In the genomic region with DNA sequence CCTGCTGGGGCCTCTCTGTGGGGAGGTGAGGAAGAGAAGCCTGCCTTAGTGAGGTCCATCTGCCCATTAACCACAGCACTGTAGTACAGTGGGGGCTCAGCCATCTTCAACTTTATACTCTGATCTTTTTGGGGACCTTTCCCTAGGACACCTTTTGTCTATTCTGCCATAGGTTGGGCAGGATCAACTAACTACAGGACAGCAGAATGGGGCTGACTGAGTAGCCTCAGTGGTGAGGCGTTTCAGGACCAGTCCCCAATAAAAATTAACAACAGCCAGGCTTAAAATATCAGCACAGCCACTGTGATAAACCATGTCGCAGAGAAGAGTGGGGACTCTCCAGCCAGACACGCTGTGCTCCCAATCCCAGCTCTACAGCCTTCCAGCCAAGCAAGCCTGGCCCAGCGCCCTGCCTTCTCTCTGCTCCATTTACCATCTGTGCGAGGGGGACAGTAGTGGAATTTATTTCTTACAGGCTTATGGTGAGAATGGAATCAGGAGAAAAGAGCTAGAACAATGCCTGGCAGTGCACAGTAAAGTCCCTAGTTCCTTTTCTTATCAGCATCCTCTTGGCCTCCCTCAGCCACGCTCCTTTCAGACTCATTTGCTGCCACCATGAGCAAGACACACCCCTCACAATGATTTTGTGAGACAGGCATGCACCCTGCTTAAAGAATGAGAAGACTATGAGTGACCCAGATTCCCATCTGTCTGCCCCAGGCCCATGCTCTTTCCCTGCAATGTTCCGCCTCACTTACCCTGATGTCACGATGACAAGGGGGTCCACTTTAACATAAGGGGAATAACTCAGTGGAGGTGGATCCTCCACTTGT, we compare ENCODE assay signal across 1 cellular context.
TF ChIP-seq lines count a peak whose summit lies in the region.

No MANE protein-coding gene starts in this region.

TF ChIP-seq in HepG2, 621 proteins besides CTCF, POLR2A, EP300 and RAD21 (continued from another document and continues in another):
- TF ChIP-seq, protein P1, sequence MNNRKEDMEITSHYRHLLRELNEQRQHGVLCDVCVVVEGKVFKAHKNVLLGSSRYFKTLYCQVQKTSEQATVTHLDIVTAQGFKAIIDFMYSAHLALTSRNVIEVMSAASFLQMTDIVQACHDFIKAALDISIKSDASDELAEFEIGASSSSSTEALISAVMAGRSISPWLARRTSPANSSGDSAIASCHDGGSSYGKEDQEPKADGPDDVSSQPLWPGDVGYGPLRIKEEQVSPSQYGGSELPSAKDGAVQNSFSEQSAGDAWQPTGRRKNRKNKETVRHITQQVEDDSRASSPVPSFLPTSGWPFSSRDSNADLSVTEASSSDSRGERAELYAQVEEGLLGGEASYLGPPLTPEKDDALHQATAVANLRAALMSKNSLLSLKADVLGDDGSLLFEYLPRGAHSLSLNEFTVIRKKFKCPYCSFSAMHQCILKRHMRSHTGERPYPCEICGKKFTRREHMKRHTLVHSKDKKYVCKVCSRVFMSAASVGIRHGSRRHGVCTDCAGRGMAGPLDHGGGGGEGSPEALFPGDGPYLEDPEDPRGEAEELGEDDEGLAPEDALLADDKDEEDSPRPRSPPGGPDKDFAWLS (CRISPR knock-in tag; IDR thresholded peaks at IDR 0.05; ENCODE audit: borderline replicate concordance), result no peak
- TF ChIP-seq ZMYM3 (CRISPR knock-in tag; IDR thresholded peaks at IDR 0.05) (no peak), ZNF781 (CRISPR knock-in tag; IDR thresholded peaks at IDR 0.05; ENCODE audit: borderline replicate concordance, not compliant biosample characterization) (peak; percentile 34), NFKB2 (CRISPR knock-in tag; IDR thresholded peaks at IDR 0.05; ENCODE audit: borderline replicate concordance) (no peak), ARID2 (CRISPR knock-in tag; IDR thresholded peaks at IDR 0.05; ENCODE audit: borderline replicate concordance) (no peak), ZFP90 (CRISPR knock-in tag; IDR thresholded peaks at IDR 0.05; ENCODE audit: borderline replicate concordance) (0 out of 2 replicates have a peak, but pooled peaks have one; percentile 9), ZNF790 (CRISPR knock-in tag; IDR thresholded peaks at IDR 0.05; ENCODE audit: borderline replicate concordance) (0 out of 2 replicates have a peak, but pooled peaks have one; percentile 27), ZNF883 (CRISPR knock-in tag; IDR thresholded peaks at IDR 0.05; ENCODE audit: not compliant biosample characterization) (peak; percentile 72), ZNF724P (CRISPR knock-in tag; IDR thresholded peaks at IDR 0.05; ENCODE audit: borderline replicate concordance) (0 out of 2 replicates have a peak, but pooled peaks have one; percentile 22), ZNF749 (CRISPR knock-in tag; IDR thresholded peaks at IDR 0.05; ENCODE audit: borderline replicate concordance) (no peak), NBN (conservative IDR thresholded peaks at IDR 0.05) (no peak), TAF1 (CRISPR knock-in tag; IDR thresholded peaks at IDR 0.05) (0 out of 2 replicates have a peak, but pooled peaks have one; percentile 3), PTBP1 (IDR thresholded peaks at IDR 0.05; ENCODE audit: low read depth, low read length, poor library complexity, severe bottlenecking) (no peak), ASH2L (IDR thresholded peaks at IDR 0.05; ENCODE audit: insufficient read length, low read depth, low read length) (no peak), ZNF547 (CRISPR knock-in tag; IDR thresholded peaks at IDR 0.05) (peak; percentile 62; the same call in 1 of the 2 replicates), ZBTB21 (CRISPR knock-in tag; IDR thresholded peaks at IDR 0.05) (no peak), SIX4 (CRISPR knock-in tag; IDR thresholded peaks at IDR 0.05) (no peak), JARID2 (CRISPR knock-in tag; IDR thresholded peaks at IDR 0.05; ENCODE audit: insufficient replicate concordance) (no peak), HOXA7 (CRISPR knock-in tag; IDR thresholded peaks at IDR 0.05) (no peak), MIXL1 (CRISPR knock-in tag; IDR thresholded peaks at IDR 0.05) (no peak), PAF1 (CRISPR knock-in tag; IDR thresholded peaks at IDR 0.05) (peak; percentile 81), XBP1 (CRISPR knock-in tag; IDR thresholded peaks at IDR 0.05) (no peak), PHF8 (CRISPR knock-in tag; IDR thresholded peaks at IDR 0.05) (no peak), SP2 (CRISPR knock-in tag; IDR thresholded peaks at IDR 0.05) (no peak), NFKBIZ (CRISPR knock-in tag; IDR thresholded peaks at IDR 0.05) (no peak), BHLHE40 (IDR thresholded peaks at IDR 0.05; ENCODE audit: low read length) (no peak), ZNF709 (CRISPR knock-in tag; IDR thresholded peaks at IDR 0.05) (no peak; the same call in 1 of the 2 replicates), ZNF331 (CRISPR knock-in tag; IDR thresholded peaks at IDR 0.05) (no peak), ZBTB7A (CRISPR knock-in tag; IDR thresholded peaks at IDR 0.05) (no peak), ZNF253 (CRISPR knock-in tag; IDR thresholded peaks at IDR 0.05; ENCODE audit: borderline replicate concordance) (no peak), ZNF879 (CRISPR knock-in tag; IDR thresholded peaks at IDR 0.05) (0 out of 2 replicates have a peak, but pooled peaks have one; percentile 58), ZNF350 (CRISPR knock-in tag; IDR thresholded peaks at IDR 0.05; ENCODE audit: borderline replicate concordance, low read depth) (peak; percentile 34; the same call in 1 of the 2 replicates)
- TF ChIP-seq, protein P2, sequence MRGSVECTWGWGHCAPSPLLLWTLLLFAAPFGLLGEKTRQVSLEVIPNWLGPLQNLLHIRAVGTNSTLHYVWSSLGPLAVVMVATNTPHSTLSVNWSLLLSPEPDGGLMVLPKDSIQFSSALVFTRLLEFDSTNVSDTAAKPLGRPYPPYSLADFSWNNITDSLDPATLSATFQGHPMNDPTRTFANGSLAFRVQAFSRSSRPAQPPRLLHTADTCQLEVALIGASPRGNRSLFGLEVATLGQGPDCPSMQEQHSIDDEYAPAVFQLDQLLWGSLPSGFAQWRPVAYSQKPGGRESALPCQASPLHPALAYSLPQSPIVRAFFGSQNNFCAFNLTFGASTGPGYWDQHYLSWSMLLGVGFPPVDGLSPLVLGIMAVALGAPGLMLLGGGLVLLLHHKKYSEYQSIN (CRISPR knock-in tag; IDR thresholded peaks at IDR 0.05; ENCODE audit: borderline replicate concordance), result no peak
- TF ChIP-seq, protein P3, sequence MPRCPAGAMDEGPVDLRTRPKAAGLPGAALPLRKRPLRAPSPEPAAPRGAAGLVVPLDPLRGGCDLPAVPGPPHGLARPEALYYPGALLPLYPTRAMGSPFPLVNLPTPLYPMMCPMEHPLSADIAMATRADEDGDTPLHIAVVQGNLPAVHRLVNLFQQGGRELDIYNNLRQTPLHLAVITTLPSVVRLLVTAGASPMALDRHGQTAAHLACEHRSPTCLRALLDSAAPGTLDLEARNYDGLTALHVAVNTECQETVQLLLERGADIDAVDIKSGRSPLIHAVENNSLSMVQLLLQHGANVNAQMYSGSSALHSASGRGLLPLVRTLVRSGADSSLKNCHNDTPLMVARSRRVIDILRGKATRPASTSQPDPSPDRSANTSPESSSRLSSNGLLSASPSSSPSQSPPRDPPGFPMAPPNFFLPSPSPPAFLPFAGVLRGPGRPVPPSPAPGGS (CRISPR knock-in tag; IDR thresholded peaks at IDR 0.05), result peak; percentile 75; the same call in 1 of the 2 replicates
- TF ChIP-seq, protein P4, sequence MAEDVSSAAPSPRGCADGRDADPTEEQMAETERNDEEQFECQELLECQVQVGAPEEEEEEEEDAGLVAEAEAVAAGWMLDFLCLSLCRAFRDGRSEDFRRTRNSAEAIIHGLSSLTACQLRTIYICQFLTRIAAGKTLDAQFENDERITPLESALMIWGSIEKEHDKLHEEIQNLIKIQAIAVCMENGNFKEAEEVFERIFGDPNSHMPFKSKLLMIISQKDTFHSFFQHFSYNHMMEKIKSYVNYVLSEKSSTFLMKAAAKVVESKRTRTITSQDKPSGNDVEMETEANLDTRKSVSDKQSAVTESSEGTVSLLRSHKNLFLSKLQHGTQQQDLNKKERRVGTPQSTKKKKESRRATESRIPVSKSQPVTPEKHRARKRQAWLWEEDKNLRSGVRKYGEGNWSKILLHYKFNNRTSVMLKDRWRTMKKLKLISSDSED (CRISPR knock-in tag; IDR thresholded peaks at IDR 0.05), result no peak
- TF ChIP-seq, protein P5, sequence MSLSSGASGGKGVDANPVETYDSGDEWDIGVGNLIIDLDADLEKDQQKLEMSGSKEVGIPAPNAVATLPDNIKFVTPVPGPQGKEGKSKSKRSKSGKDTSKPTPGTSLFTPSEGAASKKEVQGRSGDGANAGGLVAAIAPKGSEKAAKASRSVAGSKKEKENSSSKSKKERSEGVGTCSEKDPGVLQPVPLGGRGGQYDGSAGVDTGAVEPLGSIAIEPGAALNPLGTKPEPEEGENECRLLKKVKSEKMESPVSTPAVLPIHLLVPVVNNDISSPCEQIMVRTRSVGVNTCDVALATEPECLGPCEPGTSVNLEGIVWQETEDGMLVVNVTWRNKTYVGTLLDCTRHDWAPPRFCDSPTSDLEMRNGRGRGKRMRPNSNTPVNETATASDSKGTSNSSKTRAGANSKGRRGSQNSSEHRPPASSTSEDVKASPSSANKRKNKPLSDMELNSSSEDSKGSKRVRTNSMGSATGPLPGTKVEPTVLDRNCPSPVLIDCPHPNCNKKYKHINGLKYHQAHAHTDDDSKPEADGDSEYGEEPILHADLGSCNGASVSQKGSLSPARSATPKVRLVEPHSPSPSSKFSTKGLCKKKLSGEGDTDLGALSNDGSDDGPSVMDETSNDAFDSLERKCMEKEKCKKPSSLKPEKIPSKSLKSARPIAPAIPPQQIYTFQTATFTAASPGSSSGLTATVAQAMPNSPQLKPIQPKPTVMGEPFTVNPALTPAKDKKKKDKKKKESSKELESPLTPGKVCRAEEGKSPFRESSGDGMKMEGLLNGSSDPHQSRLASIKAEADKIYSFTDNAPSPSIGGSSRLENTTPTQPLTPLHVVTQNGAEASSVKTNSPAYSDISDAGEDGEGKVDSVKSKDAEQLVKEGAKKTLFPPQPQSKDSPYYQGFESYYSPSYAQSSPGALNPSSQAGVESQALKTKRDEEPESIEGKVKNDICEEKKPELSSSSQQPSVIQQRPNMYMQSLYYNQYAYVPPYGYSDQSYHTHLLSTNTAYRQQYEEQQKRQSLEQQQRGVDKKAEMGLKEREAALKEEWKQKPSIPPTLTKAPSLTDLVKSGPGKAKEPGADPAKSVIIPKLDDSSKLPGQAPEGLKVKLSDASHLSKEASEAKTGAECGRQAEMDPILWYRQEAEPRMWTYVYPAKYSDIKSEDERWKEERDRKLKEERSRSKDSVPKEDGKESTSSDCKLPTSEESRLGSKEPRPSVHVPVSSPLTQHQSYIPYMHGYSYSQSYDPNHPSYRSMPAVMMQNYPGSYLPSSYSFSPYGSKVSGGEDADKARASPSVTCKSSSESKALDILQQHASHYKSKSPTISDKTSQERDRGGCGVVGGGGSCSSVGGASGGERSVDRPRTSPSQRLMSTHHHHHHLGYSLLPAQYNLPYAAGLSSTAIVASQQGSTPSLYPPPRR (CRISPR knock-in tag; IDR thresholded peaks at IDR 0.05; ENCODE audit: borderline replicate concordance), result peak; percentile 22; the same call in 1 of the 2 replicates
- TF ChIP-seq, protein P6, sequence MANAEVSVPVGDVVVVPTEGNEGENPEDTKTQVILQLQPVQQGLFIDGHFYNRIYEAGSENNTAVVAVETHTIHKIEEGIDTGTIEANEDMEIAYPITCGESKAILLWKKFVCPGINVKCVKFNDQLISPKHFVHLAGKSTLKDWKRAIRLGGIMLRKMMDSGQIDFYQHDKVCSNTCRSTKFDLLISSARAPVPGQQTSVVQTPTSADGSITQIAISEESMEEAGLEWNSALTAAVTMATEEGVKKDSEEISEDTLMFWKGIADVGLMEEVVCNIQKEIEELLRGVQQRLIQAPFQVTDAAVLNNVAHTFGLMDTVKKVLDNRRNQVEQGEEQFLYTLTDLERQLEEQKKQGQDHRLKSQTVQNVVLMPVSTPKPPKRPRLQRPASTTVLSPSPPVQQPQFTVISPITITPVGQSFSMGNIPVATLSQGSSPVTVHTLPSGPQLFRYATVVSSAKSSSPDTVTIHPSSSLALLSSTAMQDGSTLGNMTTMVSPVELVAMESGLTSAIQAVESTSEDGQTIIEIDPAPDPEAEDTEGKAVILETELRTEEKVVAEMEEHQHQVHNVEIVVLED (CRISPR knock-in tag; IDR thresholded peaks at IDR 0.05; ENCODE audit: borderline replicate concordance), result peak; percentile 31; the same call in 1 of the 2 replicates
- TF ChIP-seq, protein P7, sequence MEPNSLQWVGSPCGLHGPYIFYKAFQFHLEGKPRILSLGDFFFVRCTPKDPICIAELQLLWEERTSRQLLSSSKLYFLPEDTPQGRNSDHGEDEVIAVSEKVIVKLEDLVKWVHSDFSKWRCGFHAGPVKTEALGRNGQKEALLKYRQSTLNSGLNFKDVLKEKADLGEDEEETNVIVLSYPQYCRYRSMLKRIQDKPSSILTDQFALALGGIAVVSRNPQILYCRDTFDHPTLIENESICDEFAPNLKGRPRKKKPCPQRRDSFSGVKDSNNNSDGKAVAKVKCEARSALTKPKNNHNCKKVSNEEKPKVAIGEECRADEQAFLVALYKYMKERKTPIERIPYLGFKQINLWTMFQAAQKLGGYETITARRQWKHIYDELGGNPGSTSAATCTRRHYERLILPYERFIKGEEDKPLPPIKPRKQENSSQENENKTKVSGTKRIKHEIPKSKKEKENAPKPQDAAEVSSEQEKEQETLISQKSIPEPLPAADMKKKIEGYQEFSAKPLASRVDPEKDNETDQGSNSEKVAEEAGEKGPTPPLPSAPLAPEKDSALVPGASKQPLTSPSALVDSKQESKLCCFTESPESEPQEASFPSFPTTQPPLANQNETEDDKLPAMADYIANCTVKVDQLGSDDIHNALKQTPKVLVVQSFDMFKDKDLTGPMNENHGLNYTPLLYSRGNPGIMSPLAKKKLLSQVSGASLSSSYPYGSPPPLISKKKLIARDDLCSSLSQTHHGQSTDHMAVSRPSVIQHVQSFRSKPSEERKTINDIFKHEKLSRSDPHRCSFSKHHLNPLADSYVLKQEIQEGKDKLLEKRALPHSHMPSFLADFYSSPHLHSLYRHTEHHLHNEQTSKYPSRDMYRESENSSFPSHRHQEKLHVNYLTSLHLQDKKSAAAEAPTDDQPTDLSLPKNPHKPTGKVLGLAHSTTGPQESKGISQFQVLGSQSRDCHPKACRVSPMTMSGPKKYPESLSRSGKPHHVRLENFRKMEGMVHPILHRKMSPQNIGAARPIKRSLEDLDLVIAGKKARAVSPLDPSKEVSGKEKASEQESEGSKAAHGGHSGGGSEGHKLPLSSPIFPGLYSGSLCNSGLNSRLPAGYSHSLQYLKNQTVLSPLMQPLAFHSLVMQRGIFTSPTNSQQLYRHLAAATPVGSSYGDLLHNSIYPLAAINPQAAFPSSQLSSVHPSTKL (CRISPR knock-in tag; IDR thresholded peaks at IDR 0.05), result no peak
- TF ChIP-seq, protein P8, sequence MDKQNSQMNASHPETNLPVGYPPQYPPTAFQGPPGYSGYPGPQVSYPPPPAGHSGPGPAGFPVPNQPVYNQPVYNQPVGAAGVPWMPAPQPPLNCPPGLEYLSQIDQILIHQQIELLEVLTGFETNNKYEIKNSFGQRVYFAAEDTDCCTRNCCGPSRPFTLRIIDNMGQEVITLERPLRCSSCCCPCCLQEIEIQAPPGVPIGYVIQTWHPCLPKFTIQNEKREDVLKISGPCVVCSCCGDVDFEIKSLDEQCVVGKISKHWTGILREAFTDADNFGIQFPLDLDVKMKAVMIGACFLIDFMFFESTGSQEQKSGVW (CRISPR knock-in tag; IDR thresholded peaks at IDR 0.05; ENCODE audit: borderline replicate concordance), result no peak
- TF ChIP-seq, protein P9, sequence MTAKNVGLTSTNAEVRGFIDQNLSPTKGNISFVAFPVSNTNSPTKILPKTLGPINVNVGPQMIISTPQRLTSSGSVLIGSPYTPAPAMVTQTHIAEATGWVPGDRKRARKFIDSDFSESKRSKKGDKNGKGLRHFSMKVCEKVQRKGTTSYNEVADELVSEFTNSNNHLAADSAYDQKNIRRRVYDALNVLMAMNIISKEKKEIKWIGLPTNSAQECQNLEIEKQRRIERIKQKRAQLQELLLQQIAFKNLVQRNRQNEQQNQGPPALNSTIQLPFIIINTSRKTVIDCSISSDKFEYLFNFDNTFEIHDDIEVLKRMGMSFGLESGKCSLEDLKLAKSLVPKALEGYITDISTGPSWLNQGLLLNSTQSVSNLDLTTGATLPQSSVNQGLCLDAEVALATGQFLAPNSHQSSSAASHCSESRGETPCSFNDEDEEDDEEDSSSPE (CRISPR knock-in tag; IDR thresholded peaks at IDR 0.05), result no peak
